In genomic region chr13:109995578-109995977, GRCh38 we compare ENCODE assay signal across 37 cellular contexts.
DNase-seq lines count a peak whose midpoint lies in the region; ATAC-seq, FAIRE-seq and TF ChIP-seq lines count a peak whose summit lies in the region.
"Had no signal": no experiment of that assay in that cellular context is flagged by ENCODE, and none has a peak within 500 bp of the region (broad histone marks: within the 10 kb centered on the region; RNA-seq: fewer than 3 reads in every experiment).

No MANE protein-coding gene starts in this region.

- in situ Hi-C loops in GM12878 (cut with MboI) = no loop called here

- no peak overlapping the region for H2BK5ac ChIP-seq in trophoblast cell (ENCODE audit: low read depth, low read length, poor library complexity)

- intact Hi-C loops in GM12878 (cut with micrococcal nuclease; ENCODE audit: unreplicated experiment) = no loop called here

- H2AFZ ChIP-seq in KMS-11 (ENCODE audit: low read depth) (no peak overlapping the region), GM12878 (ENCODE audit: control insufficient read depth, low read depth, low read length) (no peak overlapping the region), trophoblast cell (ENCODE audit: insufficient read depth, low read length, poor library complexity) (no peak overlapping the region)

- H3K27me3 ChIP-seq in KMS-11 (ENCODE audit: insufficient read depth, low read depth) (no peaks in the 10 kb centered on the region), GM12878 (replicated peaks in 1 of 2; ENCODE audit: control insufficient read depth in 2 of 2, insufficient read depth in 2 of 2, low read length in 1 of 2) (no peaks in the 10 kb centered on the region), trophoblast cell (ENCODE audit: insufficient read depth, low read length) (no peaks in the 10 kb centered on the region)
- H3K27me3 ChIP-seq: BLaER1; BLaER1 treated with 17β-estradiol and CSF1 and Interleukin-3, amounts not matched to agents 10 nM and 100 nM had no signal

- RAD21 ChIA-PET in GM12878 (lab: Charles Lee; ENCODE audit: unreplicated experiment) = interaction anchor here (1.3 kb wide), 1 partner anchor 111 kb away, joined by 4 read pairs; no protein-coding TSS in a partner anchor

- H3K18ac ChIP-seq in trophoblast cell (ENCODE audit: low read length) = no peak overlapping the region

- H3K4me1 Mint-ChIP-seq in T-cell = no peaks in the 10 kb centered on the region
- H3K4me1 Mint-ChIP-seq: B cell; CD14-positive monocyte; CD4-positive, alpha-beta memory T cell; CD4-positive, CD25-positive, alpha-beta regulatory T cell; CD8-positive, alpha-beta memory T cell had no signal

- DNase-seq in H54 (ENCODE audit: insufficient read length, low spot score) (no peak), GM12878 (ENCODE audit: low read depth, low spot score) (no peak), trophoblast cell (no peak), T-cell (no peak)
- DNase-seq in activated CD4-positive, CD25-positive, alpha-beta regulatory T cell (lab: John Stamatoyannopoulos, UW) = no peak
- DNase-seq: 8988T; ACHN; AML-193; BE2C; C1 segment of cervical spinal cord; Caco-2; Calu3; CD4-positive, alpha-beta memory T cell; CD4-positive, alpha-beta T cell; CD4-positive, CD25-positive, alpha-beta regulatory T cell; CD8-positive, alpha-beta memory T cell; CD8-positive, alpha-beta T cell; COR-L47; DMS 273 treated with DMSO at 0.1 percent for 48 hours; DMS153; DMS53; DMS79; DMS79 treated with DMSO at 0.1 percent for 48 hours; DND-41; EL had no signal

- peak overlapping the region; percentile 8 for H2BK120ac ChIP-seq in trophoblast cell (ENCODE audit: insufficient read depth, low read length, poor library complexity)

- TF ChIP-seq CTCF in KMS-11 (conservative IDR thresholded peaks at IDR 0.05; ENCODE audit: low read depth, low read length) (no peak), GM12878 (IDR thresholded peaks at IDR 0.05 in 2 of 3, conservative IDR thresholded peaks at IDR 0.05 in 1 of 3; ENCODE audit: control insufficient read depth in 2 of 3, extremely low read depth in 1 of 3, insufficient read depth in 1 of 3, low read depth in 3 of 3, low read length in 3 of 3) (no peak)

- CTCF ChIA-PET in GM12878 (lab: Yijun Ruan, JAX) = no interaction called here
- CTCF ChIA-PET in T-cell (lab: Charles Lee) = no interaction called here

- H3K36me3 ChIP-seq in KMS-11 (ENCODE audit: insufficient read depth) (no peaks in the 10 kb centered on the region), GM12878 (ENCODE audit: control insufficient read depth in 2 of 2, insufficient read depth in 2 of 2, low read length in 1 of 2) (no peaks in the 10 kb centered on the region), trophoblast cell (ENCODE audit: control insufficient read depth in 1 of 2, insufficient read depth in 2 of 2, low read length in 2 of 2) (no peaks in the 10 kb centered on the region)
- H3K36me3 ChIP-seq: BE2C; BLaER1; BLaER1 treated with 17β-estradiol and CSF1 and Interleukin-3, amounts not matched to agents 10 nM and 100 nM had no signal

- peaks cover 0 to 4% of the 10 kb centered on the region in 2 donors for H3K27me3 Mint-ChIP-seq in T-cell
- H3K27me3 Mint-ChIP-seq: B cell; CD4-positive, alpha-beta T cell had no signal

- peak overlapping the region; percentile 20 for H4K91ac ChIP-seq in trophoblast cell (ENCODE audit: low read depth, low read length)

- peak overlapping the region; percentile 29 for H2BK12ac ChIP-seq in trophoblast cell (ENCODE audit: low read length)

- peak overlapping the region; percentile 83 for H3K4me2 ChIP-seq in KMS-11
- H3K4me2 ChIP-seq in GM12878 (ENCODE audit: control insufficient read depth, insufficient read depth) = no peak overlapping the region
- H3K4me2 ChIP-seq in trophoblast cell (ENCODE audit: low read length) = no peak overlapping the region
- H3K4me2 ChIP-seq: A549; BLaER1; BLaER1 treated with 17β-estradiol and CSF1 and Interleukin-3, amounts not matched to agents 10 nM and 100 nM had no signal

- FAIRE-seq in H54 (lab: Jason Lieb, UNC) (peak; percentile 36), GM12878 (lab: Jason Lieb, UNC) (no peak)
- FAIRE-seq: A204.1, A549, D721Med had no signal

- H3K9me3 ChIP-seq in GM12878 (replicated peaks; ENCODE audit: control insufficient read depth, insufficient read depth, low read length) (no peaks in the 10 kb centered on the region), trophoblast cell (ENCODE audit: insufficient read depth, low read depth, low read length) (peaks cover 3% of the 10 kb centered on the region)
- H3K9me3 ChIP-seq: A549, BE2C, Caco-2 had no signal

- SMC1A ChIA-PET in GM12878 (lab: Charles Lee; ENCODE audit: uncharacterized antibody, unreplicated experiment) = interaction anchor here (1.3 kb wide), 1 partner anchor 28 kb away, joined by 5 read pairs; no protein-coding TSS in a partner anchor

- no peak for TF ChIP-seq EP300 in GM12878 (IDR thresholded peaks at IDR 0.05; ENCODE audit: borderline replicate concordance in 1 of 2, control insufficient read depth in 1 of 2, low read depth in 2 of 2, low read length in 2 of 2)

- H3K4me3 ChIP-seq in KMS-11 (IDR thresholded peaks at IDR 0.05; ENCODE audit: insufficient read depth, low read depth, low read length) (no peak overlapping the region), GM12878 (no peak overlapping the region), trophoblast cell (ENCODE audit: low read depth, low read length) (no peak overlapping the region)
- H3K4me3 ChIP-seq: A549; BLaER1; BLaER1 treated with 17β-estradiol and CSF1 and Interleukin-3, amounts not matched to agents 10 nM and 100 nM had no signal

- H3K4me1 ChIP-seq in KMS-11 (ENCODE audit: low read depth, poor library complexity, severe bottlenecking) (peaks cover 45% of the 10 kb centered on the region), GM12878 (ENCODE audit: control insufficient read depth, insufficient read depth, low read length) (no peaks in the 10 kb centered on the region), trophoblast cell (ENCODE audit: control insufficient read depth in 1 of 2, insufficient read depth in 2 of 2, low read length in 2 of 2) (peaks cover 8 to 14% of the 10 kb centered on the region in 2 experiments)
- H3K4me1 ChIP-seq: BE2C had no signal

- 30% methylated on average over 2 of the region's 2 CpGs for WGBS in GM12878 (ENCODE audit: insufficient coverage, insufficient replicate concordance, low lambda C conversion rate, missing lambda C conversion rate)
- WGBS in trophoblast cell (ENCODE audit: extremely low coverage, insufficient coverage, insufficient read length) = no CpG with 5 or more reads among the region's 2 CpGs

- H3K79me2 ChIP-seq in KMS-11 (ENCODE audit: insufficient read depth, low read depth) (no peaks in the 10 kb centered on the region), GM12878 (ENCODE audit: control insufficient read depth, insufficient read depth, low read length) (no peaks in the 10 kb centered on the region), trophoblast cell (ENCODE audit: control insufficient read depth, insufficient read depth, low read length, poor library complexity) (no peaks in the 10 kb centered on the region)

- no peak overlapping the region for H3K14ac ChIP-seq in trophoblast cell (ENCODE audit: low read length)

- no TSS peak for BruUV-seq in GM12878 (replicated peaks; lab: Mats Ljungman, UMichigan)

- no peak for TF ChIP-seq RAD21 in GM12878 (IDR thresholded peaks at IDR 0.05; ENCODE audit: insufficient read depth, low read depth, low read length)

- H3K27ac ChIP-seq in KMS-11 (peak overlapping the region; percentile 61; the same call in 1 of the 2 replicates), GM12878 (ENCODE audit: control insufficient read depth, insufficient read depth) (no peak overlapping the region), trophoblast cell (ENCODE audit: low read depth, low read length) (no peak overlapping the region)
- H3K27ac ChIP-seq: 22Rv1; A549; BLaER1; BLaER1 treated with 17β-estradiol and CSF1 and Interleukin-3, amounts not matched to agents 10 nM and 100 nM; C4-2B had no signal

- no peak overlapping the region for H2AK5ac ChIP-seq in trophoblast cell (ENCODE audit: low read length)

- no peak overlapping the region for H3K4ac ChIP-seq in trophoblast cell (ENCODE audit: low read depth, low read length)

- no peak overlapping the region for H3K9ac ChIP-seq in KMS-11
- no peak overlapping the region for H3K9ac ChIP-seq in GM12878 (ENCODE audit: control insufficient read depth, insufficient read depth, low read length)
- H3K9ac ChIP-seq in trophoblast cell (ENCODE audit: low read length) = no peak overlapping the region
- H3K9ac ChIP-seq: BLaER1; BLaER1 treated with 17β-estradiol and CSF1 and Interleukin-3, amounts not matched to agents 10 nM and 100 nM had no signal

- H4K8ac ChIP-seq in trophoblast cell (ENCODE audit: low read depth, low read length) = no peak overlapping the region

- peaks cover 2% of the 10 kb centered on the region for H3K79me1 ChIP-seq in trophoblast cell (ENCODE audit: low read length)

- H4K20me1 ChIP-seq in KMS-11 (ENCODE audit: insufficient read depth) = no peaks in the 10 kb centered on the region
- H4K20me1 ChIP-seq in GM12878 (ENCODE audit: control insufficient read depth, insufficient read depth) = no peaks in the 10 kb centered on the region
- H4K20me1 ChIP-seq: BLaER1; BLaER1 treated with 17β-estradiol and CSF1 and Interleukin-3, amounts not matched to agents 10 nM and 100 nM had no signal

- TF ChIP-seq POLR2A in H54 (IDR thresholded peaks at IDR 0.05; ENCODE audit: low read depth, low read length) = no peak
- no peak for TF ChIP-seq POLR2A in GM12878 (IDR thresholded peaks at IDR 0.05; ENCODE audit: low read depth, low read length)

- H3K4me3 Mint-ChIP-seq in T-cell = no peak overlapping the region
- H3K4me3 Mint-ChIP-seq: B cell; CD14-positive monocyte; CD4-positive, alpha-beta memory T cell; CD4-positive, alpha-beta T cell; CD4-positive, CD25-positive, alpha-beta regulatory T cell; CD8-positive, alpha-beta memory T cell; CD8-positive, alpha-beta T cell had no signal

- POLR2A ChIA-PET in GM12878 (lab: Charles Lee) (no interaction called here), T-cell (lab: Charles Lee) (no interaction called here)

- no peak overlapping the region for H3K27ac Mint-ChIP-seq in T-cell
- H3K27ac Mint-ChIP-seq: B cell; CD14-positive monocyte; CD4-positive, alpha-beta memory T cell; CD4-positive, alpha-beta T cell; CD4-positive, CD25-positive, alpha-beta regulatory T cell; CD8-positive, alpha-beta memory T cell; CD8-positive, alpha-beta T cell had no signal

- peaks cover 0 to 4% (median 0%) of the 10 kb centered on the region in 3 donors for H3K9me3 Mint-ChIP-seq in T-cell
- H3K9me3 Mint-ChIP-seq: CD4-positive, alpha-beta T cell; CD8-positive, alpha-beta T cell had no signal

- no peak overlapping the region for H4K12ac ChIP-seq in trophoblast cell (ENCODE audit: low read depth, low read length)

- ATAC-seq in GM12878 (peak; percentile 54), GM18909 (IDR thresholded peaks at IDR 0.05; ENCODE audit: poor library complexity, unreplicated experiment) (no peak), HG02798 (IDR thresholded peaks at IDR 0.05; ENCODE audit: poor library complexity, unreplicated experiment) (no peak), T-cell (replicated peaks in 1 of 4) (no peak)
- ATAC-seq: A549; CD8-positive, alpha-beta T cell had no signal

- H3K23ac ChIP-seq in trophoblast cell (ENCODE audit: low read length) = no peak overlapping the region

- no peaks in the 10 kb centered on the region for H3K36me3 Mint-ChIP-seq in T-cell
- H3K36me3 Mint-ChIP-seq: CD14-positive monocyte; CD4-positive, alpha-beta memory T cell; CD4-positive, CD25-positive, alpha-beta regulatory T cell; CD8-positive, alpha-beta memory T cell; CD8-positive, alpha-beta T cell had no signal
